18 cellular contexts compared by ENCODE assay signal in the genomic region with DNA sequence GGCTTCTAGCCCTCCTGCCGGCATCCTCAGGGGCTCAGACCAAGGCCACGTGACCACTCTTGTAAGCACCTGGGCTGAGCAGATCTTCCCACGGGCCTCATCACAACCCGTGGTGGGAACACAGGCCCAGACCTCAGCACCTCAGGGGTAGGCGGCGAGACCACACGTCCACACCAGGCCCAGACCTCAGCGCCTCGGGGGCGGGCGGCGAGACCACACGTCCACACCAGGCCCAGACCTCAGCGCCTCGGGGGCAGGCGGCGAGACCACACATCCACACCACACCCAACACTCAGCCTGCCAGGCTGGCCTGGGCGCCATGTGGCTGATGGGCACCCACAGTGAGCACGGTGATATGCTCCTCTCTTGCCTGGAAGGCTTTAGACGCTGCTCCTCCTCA.
DNase-seq lines count a peak whose midpoint lies in the region; ATAC-seq and TF ChIP-seq lines count a peak whose summit lies in the region.
"Had no signal": no experiment of that assay in that cellular context is flagged by ENCODE, and none has a peak within 500 bp of the region (broad histone marks: within the 10 kb centered on the region; RNA-seq: fewer than 3 reads in every experiment).

No MANE protein-coding gene starts in this region.

- no peaks in the 10 kb centered on the region for H3K36me3 ChIP-seq in BLaER1 treated with 17β-estradiol and CSF1 and Interleukin-3, amounts not matched to agents 10 nM and 100 nM
- H3K36me3 ChIP-seq in A673 (ENCODE audit: insufficient read depth, low read length, poor library complexity, severe bottlenecking): no peaks in the 10 kb centered on the region
- H3K36me3 ChIP-seq: BLaER1 had no signal

- CTCF ChIA-PET in A673 (lab: Charles Lee): no interaction called here

- BruUV-seq in A673 (replicated peaks; lab: Mats Ljungman, UMichigan): no TSS peak

- peak overlapping the region in 7 of 11 experiments; percentile 8 to 71 (median 38); a peak in 7 of 22 replicates for H3K27ac ChIP-seq in BLaER1 treated with 17β-estradiol and CSF1 and Interleukin-3, amounts not matched to agents 10 nM and 100 nM
- no peak overlapping the region for H3K27ac ChIP-seq in A673 (ENCODE audit: low read depth, low read length, poor library complexity, severe bottlenecking)
- H3K27ac ChIP-seq: BLaER1 had no signal

- no peak for TF ChIP-seq CTCF in A673 (conservative IDR thresholded peaks at IDR 0.05; ENCODE audit: low read depth, low read length)

- no peak overlapping the region for H3K4me3 Mint-ChIP-seq in stimulated activated effector memory CD8-positive, alpha-beta T cell treated with anti-CD3 and anti-CD28 coated beads, Interleukin-12 subunit alpha, Interleukin-12 subunit beta, amount 100 ng/mL, for 72 hours
- H3K4me3 Mint-ChIP-seq: B cell; CD14-positive monocyte; CD4-positive, alpha-beta T cell; CD8-positive, alpha-beta memory T cell had no signal

- H3K27me3 ChIP-seq in BLaER1 treated with 17β-estradiol and CSF1 and Interleukin-3, amounts not matched to agents 10 nM and 100 nM: no peaks in the 10 kb centered on the region
- no peaks in the 10 kb centered on the region for H3K27me3 ChIP-seq in A673 (replicated peaks; ENCODE audit: insufficient read depth, low read depth, low read length, poor library complexity)
- H3K27me3 ChIP-seq: BLaER1 had no signal

- H4K20me1 ChIP-seq in BLaER1 treated with 17β-estradiol and CSF1 and Interleukin-3, amounts not matched to agents 10 nM and 100 nM: no peaks in the 10 kb centered on the region
- H4K20me1 ChIP-seq: BLaER1 had no signal

- H3K36me3 Mint-ChIP-seq in stimulated activated effector memory CD8-positive, alpha-beta T cell treated with anti-CD3 and anti-CD28 coated beads, Interleukin-12 subunit alpha, Interleukin-12 subunit beta, amount 100 ng/mL, for 72 hours: no peaks in the 10 kb centered on the region
- H3K36me3 Mint-ChIP-seq: CD14-positive monocyte; CD8-positive, alpha-beta memory T cell had no signal

- peaks cover 35 to 51% (median 42%) of the 10 kb centered on the region in 10 experiments for H3K4me1 ChIP-seq in BLaER1 treated with 17β-estradiol and CSF1 and Interleukin-3, amounts not matched to agents 10 nM and 100 nM
- no peaks in the 10 kb centered on the region for H3K4me1 ChIP-seq in A673 (ENCODE audit: insufficient read depth, low read length, poor library complexity, severe bottlenecking)

- intact Hi-C loops in A673 (cut with micrococcal nuclease; ENCODE audit: unreplicated experiment): no loop called here

- no peak overlapping the region for H3K9ac ChIP-seq in BLaER1 treated with 17β-estradiol and CSF1 and Interleukin-3, amounts not matched to agents 10 nM and 100 nM
- H3K9ac ChIP-seq: BLaER1 had no signal

- peaks cover 35% of the 10 kb centered on the region for H3K4me1 Mint-ChIP-seq in stimulated activated effector memory CD8-positive, alpha-beta T cell treated with anti-CD3 and anti-CD28 coated beads, Interleukin-12 subunit alpha, Interleukin-12 subunit beta, amount 100 ng/mL, for 72 hours

- peaks cover 0 to 22% (median 0%) of the 10 kb centered on the region in 11 experiments; a peak in 5 of 22 replicates for H3K9me3 ChIP-seq in BLaER1 treated with 17β-estradiol and CSF1 and Interleukin-3, amounts not matched to agents 10 nM and 100 nM (replicated peaks in 1 of 11)
- peaks cover 22% of the 10 kb centered on the region for H3K9me3 ChIP-seq in A673 (ENCODE audit: low read depth, low read length, poor library complexity, severe bottlenecking)
- H3K9me3 ChIP-seq: BLaER1 had no signal

- H3K27ac Mint-ChIP-seq in stimulated activated effector memory CD8-positive, alpha-beta T cell treated with anti-CD3 and anti-CD28 coated beads, Interleukin-12 subunit alpha, Interleukin-12 subunit beta, amount 100 ng/mL, for 72 hours: no peak overlapping the region
- H3K27ac Mint-ChIP-seq: B cell; CD4-positive, alpha-beta T cell had no signal

- DNase-seq in stimulated activated effector memory CD8-positive, alpha-beta T cell treated with anti-CD3 and anti-CD28 coated beads, Interleukin-12 subunit alpha, Interleukin-12 subunit beta, amount 100 ng/mL, for 72 hours (ENCODE audit: low spot score in 2 of 2): no peak
- DNase-seq in A673 (ENCODE audit: low spot score) (no peak), SKM-1 (lab: John Stamatoyannopoulos, UW; ENCODE audit: unreplicated experiment) (no peak)
- DNase-seq: CD4-positive, alpha-beta T cell; CD8-positive, alpha-beta memory T cell; DMS 273 treated with DMSO at 0.1 percent for 48 hours; DMS79; EL; GDM1; H7; HCEC 1CT had no signal

- peak; percentile 39 for ATAC-seq in esophagus mucosa
- ATAC-seq in stimulated activated effector memory CD8-positive, alpha-beta T cell treated with anti-CD3 and anti-CD28 coated beads, Interleukin-12 subunit alpha, Interleukin-12 subunit beta, amount 100 ng/mL, for 72 hours: peak; percentile 39
- no peak for ATAC-seq in GM21786 (IDR thresholded peaks at IDR 0.05; ENCODE audit: unreplicated experiment)
- ATAC-seq: GM12878 had no signal

- H3K4me3 ChIP-seq in BLaER1 treated with 17β-estradiol and CSF1 and Interleukin-3, amounts not matched to agents 10 nM and 100 nM: no peak overlapping the region
- H3K4me3 ChIP-seq in A673 (ENCODE audit: low read depth, low read length, poor library complexity, severe bottlenecking): no peak overlapping the region
- H3K4me3 ChIP-seq: BLaER1, GM12878 had no signal

- POLR2A ChIA-PET in A673 (lab: Charles Lee; ENCODE audit: low non-redundant PET): no interaction called here

- no peaks in the 10 kb centered on the region for H3K9me3 Mint-ChIP-seq in stimulated activated effector memory CD8-positive, alpha-beta T cell treated with anti-CD3 and anti-CD28 coated beads, Interleukin-12 subunit alpha, Interleukin-12 subunit beta, amount 100 ng/mL, for 72 hours
- H3K9me3 Mint-ChIP-seq: CD4-positive, alpha-beta T cell had no signal

- peak overlapping the region in 1 of 11 experiments; percentile 3; a peak in 1 of 22 replicates for H3K4me2 ChIP-seq in BLaER1 treated with 17β-estradiol and CSF1 and Interleukin-3, amounts not matched to agents 10 nM and 100 nM
- H3K4me2 ChIP-seq: BLaER1 had no signal
